Comparison of ENCODE assay signal across 20 cellular contexts in genomic region chr15:60525640-60526039, GRCh38. TPM values are rescaled to one million over a fixed set of nuclear protein-coding genes. Genes with fewer than 3 reads are reported as not detected.
A peak's percentile ranks its signal among the peaks of the same experiment; 100 is the strongest.
DNase-seq lines count a peak whose midpoint lies in the region; ATAC-seq, FAIRE-seq and TF ChIP-seq lines count a peak whose summit lies in the region.
"Had no signal": no experiment of that assay in that cellular context is flagged by ENCODE, and none has a peak within 500 bp of the region (broad histone marks: within the 10 kb centered on the region; RNA-seq: fewer than 3 reads in every experiment).

No MANE protein-coding gene starts in this region.

- DNase-seq in AG10803 (ENCODE audit: low read depth) = peak; percentile 25
- no peak for DNase-seq in CD4-positive, alpha-beta memory T cell
- no peak for DNase-seq in effector memory CD4-positive, alpha-beta T cell
- DNase-seq in naive thymus-derived CD4-positive, alpha-beta T cell = no peak
- DNase-seq in GM23338 (ENCODE audit: low spot score) = no peak
- DNase-seq in GM12891 (ENCODE audit: insufficient read length, low spot score) = no peak
- DNase-seq in COLO668 (lab: John Stamatoyannopoulos, UW; ENCODE audit: unreplicated experiment) = no peak
- DNase-seq in NCI-H2227 (lab: John Stamatoyannopoulos, UW; ENCODE audit: unreplicated experiment) = no peak
- DNase-seq: DMS 273 treated with DMSO at 0.1 percent for 48 hours; GDM1; NCI-H1092; NCI-H2081 treated with DMSO at 0.1 percent for 48 hours; ovary; stimulated activated CD4-positive, alpha-beta T cell treated with anti-CD3 and anti-CD28 coated beads, Interleukin-4, amount 100 ng/mL, for 1 hour had no signal

- POLR2A ChIA-PET in CD4-positive, alpha-beta memory T cell (lab: Charles Lee; ENCODE audit: partially characterized antibody) = interaction anchor here (1.1 to 3.0 kb wide), 7 partner anchors 13 to 59 kb away, joined by 4 to 9 read pairs (median 5); no protein-coding TSS in a partner anchor
- POLR2A ChIA-PET in naive thymus-derived CD4-positive, alpha-beta T cell (lab: Charles Lee) = interaction anchor here (0.6 to 1.0 kb wide), 2 partner anchors 8 to 50 kb away, joined by 3 read pairs; no protein-coding TSS in a partner anchor

- TF ChIP-seq CTCF in AG10803 (conservative IDR thresholded peaks at IDR 0.05; ENCODE audit: low read length) (no peak), GM23338 (conservative IDR thresholded peaks at IDR 0.05; ENCODE audit: low read depth in 2 of 2) (no peak)

- peaks cover 16% of the 10 kb centered on the region for H3K36me3 ChIP-seq in CD4-positive, alpha-beta memory T cell (ENCODE audit: insufficient read depth, low read length)
- peaks cover 40% of the 10 kb centered on the region for H3K36me3 ChIP-seq in effector memory CD4-positive, alpha-beta T cell (ENCODE audit: control insufficient read depth, insufficient read depth, low read length)
- peaks cover 0 to 7% (median 0%) of the 10 kb centered on the region in 3 experiments for H3K36me3 ChIP-seq in naive thymus-derived CD4-positive, alpha-beta T cell (ENCODE audit: control insufficient read depth in 2 of 3, insufficient read depth in 3 of 3, low read length in 3 of 3)
- no peaks in the 10 kb centered on the region for H3K36me3 ChIP-seq in GM23338 (ENCODE audit: insufficient read depth)
- H3K36me3 ChIP-seq: ovary had no signal

- no peaks in the 10 kb centered on the region for H3K27me3 Mint-ChIP-seq in CD4-positive, alpha-beta memory T cell
- no peaks in the 10 kb centered on the region for H3K27me3 Mint-ChIP-seq in naive thymus-derived CD4-positive, alpha-beta T cell
- H3K27me3 Mint-ChIP-seq in GM23338 (ENCODE audit: insufficient read depth, low read depth, poor library complexity) = no peaks in the 10 kb centered on the region
- H3K27me3 Mint-ChIP-seq: B cell; dendritic cell treated with granulocyte-macrophage colony-stimulating factor and Interleukin-4, amounts not matched to agents 40 ng/mL and 50 ng/mL, for 4 days had no signal

- H3K9me2 ChIP-seq in GM23338 (ENCODE audit: insufficient read depth) = no peaks in the 10 kb centered on the region

- H3K4me3 Mint-ChIP-seq in CD4-positive, alpha-beta memory T cell = peak overlapping the region in 3 of 8 donors; percentile 19 to 63 (median 31)
- H3K4me3 Mint-ChIP-seq in naive thymus-derived CD4-positive, alpha-beta T cell = peak overlapping the region in 1 of 10 donors; percentile 12
- no peak overlapping the region for H3K4me3 Mint-ChIP-seq in GM23338
- H3K4me3 Mint-ChIP-seq: B cell; dendritic cell treated with granulocyte-macrophage colony-stimulating factor and Interleukin-4, amounts not matched to agents 40 ng/mL and 50 ng/mL, for 4 days; HFFc6 had no signal

- H3K4me3 ChIP-seq in AG10803 (ENCODE audit: low read length) (no peak overlapping the region), GM23338 (no peak overlapping the region)
- H3K4me3 ChIP-seq in CD4-positive, alpha-beta memory T cell (ENCODE audit: low read length in 2 of 2) = no peak overlapping the region
- no peak overlapping the region for H3K4me3 ChIP-seq in effector memory CD4-positive, alpha-beta T cell (ENCODE audit: insufficient read depth, low read depth, low read length, poor library complexity, severe bottlenecking)
- no peak overlapping the region for H3K4me3 ChIP-seq in naive thymus-derived CD4-positive, alpha-beta T cell (ENCODE audit: low read length)
- H3K4me3 ChIP-seq: GM12878, ovary had no signal

- H3K9me3 ChIP-seq in CD4-positive, alpha-beta memory T cell (ENCODE audit: control insufficient read depth in 1 of 2, low read length in 2 of 2) = no peaks in the 10 kb centered on the region
- H3K9me3 ChIP-seq in effector memory CD4-positive, alpha-beta T cell (ENCODE audit: control insufficient read depth, low read length) = no peaks in the 10 kb centered on the region
- no peaks in the 10 kb centered on the region for H3K9me3 ChIP-seq in naive thymus-derived CD4-positive, alpha-beta T cell (ENCODE audit: control insufficient read depth in 2 of 3, low read length in 3 of 3)
- H3K9me3 ChIP-seq: ovary had no signal

- no peak for TF ChIP-seq POLR2A in GM12891 (IDR thresholded peaks at IDR 0.05; ENCODE audit: low read depth, low read length)

- no peaks in the 10 kb centered on the region for H3K9me3 Mint-ChIP-seq in CD4-positive, alpha-beta memory T cell
- H3K9me3 Mint-ChIP-seq in naive thymus-derived CD4-positive, alpha-beta T cell = no peaks in the 10 kb centered on the region
- no peaks in the 10 kb centered on the region for H3K9me3 Mint-ChIP-seq in GM23338
- H3K9me3 Mint-ChIP-seq: dendritic cell treated with granulocyte-macrophage colony-stimulating factor and Interleukin-4, amounts not matched to agents 40 ng/mL and 50 ng/mL, for 4 days; HFFc6 had no signal

- CTCF ChIA-PET in CD4-positive, alpha-beta memory T cell (lab: Charles Lee; ENCODE audit: partially characterized antibody) = interaction anchor here (0.7 to 4.0 kb wide), 7 partner anchors 8 to 407 kb away, joined by 3 to 23 read pairs (median 4); no protein-coding TSS in a partner anchor
- CTCF ChIA-PET in naive thymus-derived CD4-positive, alpha-beta T cell (lab: Charles Lee) = interaction anchor here (0.6 kb wide), 1 partner anchor 339 kb away, joined by 3 read pairs; no protein-coding TSS in a partner anchor

- peak overlapping the region; percentile 71 for H3K27ac ChIP-seq in CD4-positive, alpha-beta memory T cell (ENCODE audit: low read depth, low read length)
- peak overlapping the region; percentile 47 for H3K27ac ChIP-seq in effector memory CD4-positive, alpha-beta T cell (ENCODE audit: insufficient read depth, low read length, poor library complexity, severe bottlenecking)
- H3K27ac ChIP-seq in naive thymus-derived CD4-positive, alpha-beta T cell (ENCODE audit: low read depth, low read length) = no peak overlapping the region
- no peak overlapping the region for H3K27ac ChIP-seq in GM23338 (ENCODE audit: low read depth)
- H3K27ac ChIP-seq: epithelial cell of prostate, ovary had no signal

- no peaks in the 10 kb centered on the region for H3K27me3 ChIP-seq in CD4-positive, alpha-beta memory T cell (ENCODE audit: insufficient read depth, low read length)
- no peaks in the 10 kb centered on the region for H3K27me3 ChIP-seq in effector memory CD4-positive, alpha-beta T cell (replicated peaks; ENCODE audit: control insufficient read depth, insufficient read depth, low read length, poor library complexity, severe bottlenecking)
- no peaks in the 10 kb centered on the region for H3K27me3 ChIP-seq in naive thymus-derived CD4-positive, alpha-beta T cell (ENCODE audit: control insufficient read depth in 2 of 2, insufficient read depth in 2 of 2, low read length in 2 of 2)
- H3K27me3 ChIP-seq in GM23338 (ENCODE audit: insufficient read depth) = no peaks in the 10 kb centered on the region
- H3K27me3 ChIP-seq: ovary had no signal

- H3F3A ChIP-seq in GM23338 (replicated peaks; ENCODE audit: low read depth) = no peaks in the 10 kb centered on the region

- no peak for FAIRE-seq in GM12891 (lab: Jason Lieb, UNC)
- FAIRE-seq: GM12878, small intestine had no signal

- H3K36me3 Mint-ChIP-seq in CD4-positive, alpha-beta memory T cell = peaks cover 57 to 82% of the 10 kb centered on the region in 2 donors
- peaks cover 10 to 34% (median 20%) of the 10 kb centered on the region in 5 donors for H3K36me3 Mint-ChIP-seq in naive thymus-derived CD4-positive, alpha-beta T cell
- H3K36me3 Mint-ChIP-seq in GM23338 (ENCODE audit: low read depth) = no peaks in the 10 kb centered on the region

- no peak overlapping the region for H3K4me2 ChIP-seq in GM23338

- H2AFZ ChIP-seq in GM23338 = no peak overlapping the region

- peaks cover 60 to 84% (median 72%) of the 10 kb centered on the region in 4 donors for H3K4me1 Mint-ChIP-seq in CD4-positive, alpha-beta memory T cell
- H3K4me1 Mint-ChIP-seq in naive thymus-derived CD4-positive, alpha-beta T cell = peaks cover 31 to 80% (median 72%) of the 10 kb centered on the region in 7 donors
- H3K4me1 Mint-ChIP-seq in GM23338 = peaks cover 1% of the 10 kb centered on the region; the same call in 2 of the 3 replicates

- ATAC-seq in naive thymus-derived CD4-positive, alpha-beta T cell = no peak
- no peak for ATAC-seq in GM23338
- ATAC-seq: GM12878 had no signal

- H4K20me1 ChIP-seq in GM23338 (replicated peaks; ENCODE audit: insufficient read depth) = no peaks in the 10 kb centered on the region

- H3K4me1 ChIP-seq in CD4-positive, alpha-beta memory T cell (ENCODE audit: insufficient read depth, low read length) = peaks cover 63% of the 10 kb centered on the region
- peaks cover 23% of the 10 kb centered on the region for H3K4me1 ChIP-seq in effector memory CD4-positive, alpha-beta T cell (ENCODE audit: control insufficient read depth, insufficient read depth, low read length, poor library complexity, severe bottlenecking)
- peaks cover 11 to 18% of the 10 kb centered on the region in 2 donors for H3K4me1 ChIP-seq in naive thymus-derived CD4-positive, alpha-beta T cell (ENCODE audit: control insufficient read depth in 2 of 2, insufficient read depth in 2 of 2, low read length in 2 of 2)
- no peaks in the 10 kb centered on the region for H3K4me1 ChIP-seq in GM23338 (ENCODE audit: insufficient read depth)

- peak overlapping the region; percentile 42 to 100 (median 89) for H3K27ac Mint-ChIP-seq in CD4-positive, alpha-beta memory T cell
- H3K27ac Mint-ChIP-seq in naive thymus-derived CD4-positive, alpha-beta T cell = peak overlapping the region in 8 of 9 donors; percentile 2 to 84 (median 72)
- H3K27ac Mint-ChIP-seq in GM23338 = no peak overlapping the region
- H3K27ac Mint-ChIP-seq: B cell; dendritic cell treated with granulocyte-macrophage colony-stimulating factor and Interleukin-4, amounts not matched to agents 40 ng/mL and 50 ng/mL, for 4 days; HFFc6 had no signal

- H3K79me2 ChIP-seq in GM23338 (replicated peaks; ENCODE audit: insufficient read depth) = no peaks in the 10 kb centered on the region

- intact Hi-C loops in CD4-positive, alpha-beta memory T cell (cut with micrococcal nuclease) = loop anchor here (2.0 kb wide), 1 partner anchor 15 kb away; no protein-coding TSS in a partner anchor
- intact Hi-C loops in naive thymus-derived CD4-positive, alpha-beta T cell (cut with micrococcal nuclease) = no loop called here

TF ChIP-seq in GM23338, 12 proteins besides CTCF, POLR2A, EP300 and RAD21 (continues in another document):
- TF ChIP-seq EZH2 (IDR thresholded peaks at IDR 0.05; ENCODE audit: low read depth, unreplicated experiment) (no peak), EZH2phosphoT487 (IDR thresholded peaks at IDR 0.05; ENCODE audit: unreplicated experiment) (no peak)

TF ChIP-seq in GM12891, 5 proteins besides CTCF, POLR2A, EP300 and RAD21 (continues in another document):
- no peak for TF ChIP-seq SPI1 (IDR thresholded peaks at IDR 0.05; ENCODE audit: low read depth, low read length)
- TF ChIP-seq TAF1 (IDR thresholded peaks at IDR 0.05; ENCODE audit: low read depth, low read length) = no peak
- no peak for TF ChIP-seq PAX5 (IDR thresholded peaks at IDR 0.05; ENCODE audit: insufficient read depth, low read length, severe bottlenecking)

RNA-seq across cellular contexts. Expression of gene ICE2, which starts 46.7 kb away (rescaled TPM):
- 10 to 100 TPM; 63.7 to 68.4 TPM for total RNA-seq in CD4-positive, alpha-beta memory T cell
- 10 to 100 TPM; 46.5 to 58.7 TPM for polyA plus RNA-seq in CD4-positive, alpha-beta memory T cell
- total RNA-seq in naive thymus-derived CD4-positive, alpha-beta T cell = 10 to 100 TPM; 44.8 to 70.9 (median 68.0) TPM
- polyA plus RNA-seq in naive thymus-derived CD4-positive, alpha-beta T cell = 10 to 100 TPM; 45.6 to 54.7 TPM
- total RNA-seq in GM23338 (2014; rRNA removed; shearing (Covaris generic)) = 47.8 and 64.3 TPM in 2 replicates
- 51.3 and 64.2 TPM in 2 replicates for polyA plus RNA-seq in GM23338 (2016; fragmentation: Nextera tagmentation; extraction: Ambion mirVana)
- polyA plus RNA-seq in GM12891 (2012; ENCODE audit: low read depth, missing spikeins) = 16.5 TPM

Comparison
In these comparisons a context has a peak if more than half of its experiments do, and no peak if none do; other contexts are left out.
1. H3K27ac ChIP-seq: peak in CD4-positive, alpha-beta memory T cell (single experiment) and effector memory CD4-positive, alpha-beta T cell (single experiment); none in naive thymus-derived CD4-positive, alpha-beta T cell (single experiment) and GM23338 (single experiment).